In the genomic region with DNA sequence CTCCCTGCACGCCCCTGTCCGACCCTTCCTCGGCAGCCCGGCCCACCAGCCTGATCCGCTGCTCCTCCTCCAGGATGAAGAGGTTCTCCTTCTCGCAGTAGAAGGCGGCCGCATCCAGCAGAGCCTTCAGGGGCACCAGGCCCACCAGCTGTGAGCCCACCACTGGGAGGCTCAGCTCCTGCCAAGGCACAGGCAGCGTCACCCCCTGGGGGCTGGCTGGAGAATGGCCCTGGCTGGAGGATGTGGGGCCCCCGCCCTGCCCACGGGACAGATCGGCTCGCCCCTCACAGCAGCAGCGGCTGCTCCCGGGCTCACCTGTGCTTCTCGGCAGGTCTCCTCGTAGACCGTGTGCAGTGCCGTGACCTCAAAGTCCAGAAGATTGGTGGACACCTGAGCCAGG, we compare ENCODE assay signal across 25 cellular contexts. TPM values are rescaled to one million over a fixed set of nuclear protein-coding genes. Genes with fewer than 3 reads are reported as not detected.
DNase-seq lines count a peak whose midpoint lies in the region; ATAC-seq, FAIRE-seq and TF ChIP-seq lines count a peak whose summit lies in the region.
"Had no signal": no experiment of that assay in that cellular context is flagged by ENCODE, and none has a peak within 500 bp of the region (broad histone marks: within the 10 kb centered on the region; RNA-seq: fewer than 3 reads in every experiment).

No MANE protein-coding gene starts in this region.

- H2BK12ac ChIP-seq in neuronal stem cell (ENCODE audit: low read length): no peak overlapping the region

- no peak overlapping the region for H2BK120ac ChIP-seq in neuronal stem cell (ENCODE audit: low read depth, low read length)

- H2BK15ac ChIP-seq in neuronal stem cell (ENCODE audit: low read length): peak overlapping the region; percentile 85

- H3K4me3 ChIP-seq in heart left ventricle (no peak overlapping the region), neuronal stem cell (ENCODE audit: low read length in 2 of 2) (no peak overlapping the region)
- H3K4me3 ChIP-seq: body of pancreas, esophagus squamous epithelium, gastrocnemius medialis, HAP-1 had no signal

- no peaks in the 10 kb centered on the region for H3K4me1 Mint-ChIP-seq in natural killer cell treated with Interleukin-12 subunit alpha and Interleukin-12 subunit beta and Interleukin-15 and Interleukin-18, amount 100 ng/mL, for 72 hours (ENCODE audit: low read depth in 2 of 2)
- no peaks in the 10 kb centered on the region for H3K4me1 Mint-ChIP-seq in natural killer cell
- H3K4me1 Mint-ChIP-seq: activated naive CD8-positive, alpha-beta T cell treated with anti-CD3 and anti-CD28 coated beads, Interleukin-2, amount 50 U/mL, for 24 hours had no signal

- no peaks in the 10 kb centered on the region for H3K27me3 Mint-ChIP-seq in natural killer cell treated with Interleukin-12 subunit alpha and Interleukin-12 subunit beta and Interleukin-15 and Interleukin-18, amount 100 ng/mL, for 72 hours
- H3K27me3 Mint-ChIP-seq in natural killer cell (ENCODE audit: low read depth in 2 of 2): no peaks in the 10 kb centered on the region
- H3K27me3 Mint-ChIP-seq: activated B cell treated with CpG ODN at 0.5 μM for 24 hours; activated CD8-positive, alpha-beta T cell treated with anti-CD3 and anti-CD28 coated beads for 36 hours; activated naive CD8-positive, alpha-beta T cell treated with anti-CD3 and anti-CD28 coated beads, Interleukin-2, amount 50 U/mL, for 24 hours; activated T-cell treated with anti-CD3 and anti-CD28 coated beads, Interleukin-2, amount 50 U/mL, for 24 hours had no signal

- H2BK5ac ChIP-seq in neuronal stem cell (ENCODE audit: low read length): no peak overlapping the region

- peak; percentile 28 for DNase-seq in natural killer cell treated with Interleukin-12 subunit alpha and Interleukin-12 subunit beta and Interleukin-15 and Interleukin-18, amount 100 ng/mL, for 72 hours (ENCODE audit: low spot score)
- DNase-seq in natural killer cell (no peak), heart left ventricle (peak; percentile 2 to 55 (median 15)), neuronal stem cell (ENCODE audit: low spot score) (no peak), GM12891 (ENCODE audit: insufficient read length, low spot score) (no peak), NCI-H774 (lab: John Stamatoyannopoulos, UW) (no peak), DMS114 treated with DMSO at 0.1 percent for 48 hours (lab: John Stamatoyannopoulos, UW; ENCODE audit: unreplicated experiment) (no peak)
- DNase-seq: activated B cell treated with CpG ODN at 0.5 μM for 24 hours; activated CD8-positive, alpha-beta T cell treated with anti-CD3 and anti-CD28 coated beads for 36 hours; activated naive CD8-positive, alpha-beta T cell treated with anti-CD3 and anti-CD28 coated beads, Interleukin-2, amount 50 U/mL, for 24 hours; activated T-cell treated with anti-CD3 and anti-CD28 coated beads, Interleukin-2, amount 50 U/mL, for 24 hours; esophagus squamous epithelium; kidney glomerular epithelial cell; NCI-H1417; NCI-H510A had no signal

- ATAC-seq in natural killer cell treated with Interleukin-12 subunit alpha and Interleukin-12 subunit beta and Interleukin-15 and Interleukin-18, amount 100 ng/mL, for 72 hours: no peak
- ATAC-seq in natural killer cell (no peak), heart left ventricle (no peak)
- ATAC-seq: activated CD8-positive, alpha-beta T cell treated with anti-CD3 and anti-CD28 coated beads for 36 hours; activated naive CD8-positive, alpha-beta T cell treated with anti-CD3 and anti-CD28 coated beads, Interleukin-2, amount 50 U/mL, for 24 hours; body of pancreas; CD8-positive, alpha-beta T cell; gastrocnemius medialis; SK-N-SH treated with all-trans-retinoic acid at 6 μM for 48 hours had no signal

- TF ChIP-seq CTCF in natural killer cell (IDR thresholded peaks at IDR 0.05) (no peak), heart left ventricle (IDR thresholded peaks at IDR 0.05) (no peak)

- no peaks in the 10 kb centered on the region for H3K27me3 ChIP-seq in heart left ventricle
- H3K27me3 ChIP-seq in neuronal stem cell (ENCODE audit: control insufficient read depth in 3 of 3, insufficient read depth in 3 of 3, low read depth in 1 of 3, low read length in 3 of 3): no peaks in the 10 kb centered on the region
- H3K27me3 ChIP-seq: body of pancreas, esophagus squamous epithelium had no signal

- H3K36me3 ChIP-seq in heart left ventricle (no peaks in the 10 kb centered on the region), neuronal stem cell (replicated peaks in 1 of 2; ENCODE audit: control insufficient read depth in 2 of 2, insufficient read depth in 2 of 2, low read length in 2 of 2) (no peaks in the 10 kb centered on the region)
- H3K36me3 ChIP-seq: esophagus squamous epithelium, gastrocnemius medialis, HAP-1 had no signal

- peak overlapping the region; percentile 84 for H2AK5ac ChIP-seq in neuronal stem cell (ENCODE audit: low read depth, low read length)

- intact Hi-C loops in natural killer cell (cut with micrococcal nuclease) (no loop called here), heart left ventricle (cut with DNase I) (loop anchor here in 3 of 10 donors (5.0 to 10.0 kb wide), 3 partner anchors 75 to 95 kb away; a partner anchor contains a TSS)

- peaks cover 6% of the 10 kb centered on the region for H3K79me1 ChIP-seq in neuronal stem cell (ENCODE audit: low read depth, low read length)

- H3K27ac Mint-ChIP-seq in natural killer cell treated with Interleukin-12 subunit alpha and Interleukin-12 subunit beta and Interleukin-15 and Interleukin-18, amount 100 ng/mL, for 72 hours: no peak overlapping the region
- H3K27ac Mint-ChIP-seq in natural killer cell: no peak overlapping the region
- H3K27ac Mint-ChIP-seq: activated B cell treated with CpG ODN at 0.5 μM for 24 hours; activated CD8-positive, alpha-beta T cell treated with anti-CD3 and anti-CD28 coated beads for 36 hours; activated naive CD8-positive, alpha-beta T cell treated with anti-CD3 and anti-CD28 coated beads, Interleukin-2, amount 50 U/mL, for 24 hours; activated T-cell treated with anti-CD3 and anti-CD28 coated beads, Interleukin-2, amount 50 U/mL, for 24 hours; CD8-positive, alpha-beta T cell; mesothelial cell of epicardium had no signal

- TF ChIP-seq POLR2A in heart left ventricle (IDR thresholded peaks at IDR 0.05) (no peak), GM12891 (IDR thresholded peaks at IDR 0.05; ENCODE audit: low read depth, low read length) (no peak)

- H3K4ac ChIP-seq in neuronal stem cell (ENCODE audit: low read length): no peak overlapping the region

- H3K36me3 Mint-ChIP-seq in natural killer cell treated with Interleukin-12 subunit alpha and Interleukin-12 subunit beta and Interleukin-15 and Interleukin-18, amount 100 ng/mL, for 72 hours: no peaks in the 10 kb centered on the region
- no peaks in the 10 kb centered on the region for H3K36me3 Mint-ChIP-seq in natural killer cell
- H3K36me3 Mint-ChIP-seq: CD8-positive, alpha-beta T cell; mesothelial cell of epicardium had no signal

- H3K4me3 Mint-ChIP-seq in natural killer cell treated with Interleukin-12 subunit alpha and Interleukin-12 subunit beta and Interleukin-15 and Interleukin-18, amount 100 ng/mL, for 72 hours: no peak overlapping the region
- no peak overlapping the region for H3K4me3 Mint-ChIP-seq in natural killer cell
- H3K4me3 Mint-ChIP-seq: activated B cell treated with CpG ODN at 0.5 μM for 24 hours; activated CD8-positive, alpha-beta T cell treated with anti-CD3 and anti-CD28 coated beads for 36 hours; activated naive CD8-positive, alpha-beta T cell treated with anti-CD3 and anti-CD28 coated beads, Interleukin-2, amount 50 U/mL, for 24 hours; activated T-cell treated with anti-CD3 and anti-CD28 coated beads, Interleukin-2, amount 50 U/mL, for 24 hours; CD8-positive, alpha-beta T cell; mesothelial cell of epicardium; nephron had no signal

- no peak overlapping the region for H3K4me2 ChIP-seq in neuronal stem cell (ENCODE audit: insufficient read depth, low read length, poor library complexity, severe bottlenecking)

- WGBS in heart left ventricle, 4 donors: 83 to 90% (median 84%) methylated on average over 12 to 19 of the region's 19 CpGs
- WGBS in neuronal stem cell (ENCODE audit: extremely low coverage in 2 of 2, insufficient read length in 2 of 2, insufficient replicate concordance in 1 of 2), 2 donors: no CpG with 5 or more reads among the region's 19 CpGs

- H3K4me1 ChIP-seq in heart left ventricle (peaks cover 3 to 15% (median 10%) of the 10 kb centered on the region in 12 donors), neuronal stem cell (ENCODE audit: control insufficient read depth in 2 of 2, insufficient read depth in 1 of 2, low read depth in 1 of 2, low read length in 2 of 2) (peaks cover 7 to 15% of the 10 kb centered on the region in 2 donors)

- H3K9ac ChIP-seq in neuronal stem cell (ENCODE audit: low read depth, low read length, poor library complexity): peak overlapping the region; percentile 21

- no peak overlapping the region for H4K8ac ChIP-seq in neuronal stem cell (ENCODE audit: low read depth, low read length)

- no peaks in the 10 kb centered on the region for H3K9me3 Mint-ChIP-seq in natural killer cell treated with Interleukin-12 subunit alpha and Interleukin-12 subunit beta and Interleukin-15 and Interleukin-18, amount 100 ng/mL, for 72 hours
- H3K9me3 Mint-ChIP-seq in natural killer cell: no peaks in the 10 kb centered on the region
- H3K9me3 Mint-ChIP-seq: activated B cell treated with CpG ODN at 0.5 μM for 24 hours; activated CD8-positive, alpha-beta T cell treated with anti-CD3 and anti-CD28 coated beads for 36 hours; activated naive CD8-positive, alpha-beta T cell treated with anti-CD3 and anti-CD28 coated beads, Interleukin-2, amount 50 U/mL, for 24 hours; activated T-cell treated with anti-CD3 and anti-CD28 coated beads, Interleukin-2, amount 50 U/mL, for 24 hours; CD8-positive, alpha-beta T cell; mesothelial cell of epicardium; nephron had no signal

- H3K27ac ChIP-seq in heart left ventricle (no peak overlapping the region), neuronal stem cell (replicated peaks; ENCODE audit: low read length) (no peak overlapping the region)
- H3K27ac ChIP-seq: body of pancreas, esophagus squamous epithelium, gastrocnemius medialis had no signal

- no peak overlapping the region for H3K14ac ChIP-seq in neuronal stem cell (ENCODE audit: low read length)

- H2AFZ ChIP-seq in neuronal stem cell (ENCODE audit: low read length): no peak overlapping the region

- no peaks in the 10 kb centered on the region for H3K9me3 ChIP-seq in heart left ventricle
- H3K9me3 ChIP-seq in neuronal stem cell (replicated peaks in 1 of 2; ENCODE audit: control insufficient read depth in 2 of 2, insufficient read depth in 1 of 2, low read depth in 1 of 2, low read length in 2 of 2): no peaks in the 10 kb centered on the region
- H3K9me3 ChIP-seq: body of pancreas, esophagus squamous epithelium, gastrocnemius medialis, HAP-1 had no signal

- no peak for FAIRE-seq in GM12891 (lab: Jason Lieb, UNC)
- FAIRE-seq: G401.6, RCC 7860 had no signal

- H3K23ac ChIP-seq in neuronal stem cell (ENCODE audit: low read depth, low read length, poor library complexity): peak overlapping the region; percentile 43

- H4K91ac ChIP-seq in neuronal stem cell (ENCODE audit: low read depth, low read length, poor library complexity): no peak overlapping the region

- H3K18ac ChIP-seq in neuronal stem cell (ENCODE audit: low read length): peak overlapping the region; percentile 71

RNA-seq across cellular contexts. Expression of a gene that starts 5.3 kb away (rescaled TPM):
- not detected for total RNA-seq in natural killer cell treated with Interleukin-12 subunit alpha and Interleukin-12 subunit beta and Interleukin-15 and Interleukin-18, amount 100 ng/mL, for 72 hours
- total RNA-seq in natural killer cell (under 1 TPM in 1 of 3 donors, not detected in 2; 0.34 TPM), heart left ventricle (1 to 10 TPM in 5 of 9 donors, under 1 TPM in 3, not detected in 1; 0.31 to 3.1 (median 1.2) TPM)
- 1 to 10 TPM in 1 of 2 donors, under 1 TPM in 1; 0.17 to 1.8 TPM for polyA plus RNA-seq in heart left ventricle
- 2.1 TPM for polyA plus RNA-seq in neuronal stem cell (2013, experiment 1 of 2)
- polyA plus RNA-seq in neuronal stem cell (2013, experiment 2 of 2): 2.0 TPM
- 0.45 TPM for polyA plus RNA-seq in GM12891 (2012; ENCODE audit: low read depth, missing spikeins)
- total RNA-seq: esophagus squamous epithelium, MCF 10A had no signal

RNA-seq across cellular contexts. Expression of a gene that starts 34.2 kb away (rescaled TPM):
- 1 to 10 TPM in 1 of 2 donors, not detected in 1; 5.0 TPM for total RNA-seq in natural killer cell treated with Interleukin-12 subunit alpha and Interleukin-12 subunit beta and Interleukin-15 and Interleukin-18, amount 100 ng/mL, for 72 hours
- total RNA-seq in natural killer cell (1 to 10 TPM in 2 of 3 donors, under 1 TPM in 1; 0.18 to 4.0 (median 2.7) TPM), heart left ventricle (10 to 100 TPM in 4 of 9 donors, 1 to 10 TPM in 5; 4.9 to 16.8 (median 8.4) TPM)
- 10 to 100 TPM; 11.0 to 12.9 TPM for polyA plus RNA-seq in heart left ventricle
- polyA plus RNA-seq in neuronal stem cell (2013, experiment 1 of 2): 38.2 TPM
- polyA plus RNA-seq in neuronal stem cell (2013, experiment 2 of 2): 37.5 TPM
- 6.9 TPM for polyA plus RNA-seq in GM12891 (2012; ENCODE audit: low read depth, missing spikeins)

RNA-seq across cellular contexts. Expression of a gene that starts 52.2 kb away (rescaled TPM):
- total RNA-seq in natural killer cell treated with Interleukin-12 subunit alpha and Interleukin-12 subunit beta and Interleukin-15 and Interleukin-18, amount 100 ng/mL, for 72 hours: 1 to 10 TPM in 1 of 2 donors, under 1 TPM in 1; 0.88 to 4.2 TPM
- total RNA-seq in natural killer cell (100 to 1,000 TPM in 1 of 3 donors, 10 to 100 TPM in 2; 93.9 to 110 (median 97.2) TPM), heart left ventricle (100 to 1,000 TPM; 118 to 484 (median 158) TPM)
- polyA plus RNA-seq in heart left ventricle: 100 to 1,000 TPM; 143 to 221 TPM
- 19.3 TPM for polyA plus RNA-seq in neuronal stem cell (2013, experiment 1 of 2)
- 19.1 TPM for polyA plus RNA-seq in neuronal stem cell (2013, experiment 2 of 2)
- polyA plus RNA-seq in GM12891 (2012; ENCODE audit: low read depth, missing spikeins): 1.5 TPM

Comparison
In these comparisons a context has a peak if more than half of its experiments do, and no peak if none do; other contexts are left out.
1. DNase-seq: peak in natural killer cell treated with Interleukin-12 subunit alpha and Interleukin-12 subunit beta and Interleukin-15 and Interleukin-18, amount 100 ng/mL, for 72 hours (single experiment) and heart left ventricle (5 of 5); none in natural killer cell (single experiment), neuronal stem cell (single experiment), GM12891 (single experiment), NCI-H774 (single experiment) and DMS114 treated with DMSO at 0.1 percent for 48 hours (single experiment).
2. RNA of a gene that starts 52.2 kb away (total RNA-seq): 118 to 484 TPM in heart left ventricle and 93.9 to 110 TPM in natural killer cell; 0.88 to 4.2 TPM in natural killer cell treated with Interleukin-12 subunit alpha and Interleukin-12 subunit beta and Interleukin-15 and Interleukin-18, amount 100 ng/mL, for 72 hours; every median in the first group is over 10 times any median in the second.